In genomic region chr10:72740526-72740925, GRCh38 we compare ENCODE assay signal across 11 cellular contexts. TPM values are rescaled to one million over a fixed set of nuclear protein-coding genes. Genes with fewer than 3 reads are reported as not detected.
DNase-seq lines count a peak whose midpoint lies in the region; ATAC-seq and TF ChIP-seq lines count a peak whose summit lies in the region.
"Had no signal": no experiment of that assay in that cellular context is flagged by ENCODE, and none has a peak within 500 bp of the region (broad histone marks: within the 10 kb centered on the region; RNA-seq: fewer than 3 reads in every experiment).

No MANE protein-coding gene starts in this region.

- no peaks in the 10 kb centered on the region for H3K4me1 Mint-ChIP-seq in CD8-positive, alpha-beta T cell (ENCODE audit: low read depth)

- peaks cover 14 to 35% of the 10 kb centered on the region in 2 donors for H3K4me1 ChIP-seq in ascending aorta
- H3K4me1 ChIP-seq in CD8-positive, alpha-beta T cell (ENCODE audit: insufficient read depth, low read length) = no peaks in the 10 kb centered on the region
- H3K4me1 ChIP-seq in uterus = peaks cover 5 to 7% of the 10 kb centered on the region in 2 donors

- H3K9me3 ChIP-seq in ascending aorta = no peaks in the 10 kb centered on the region
- H3K9me3 ChIP-seq in CD8-positive, alpha-beta T cell (ENCODE audit: low read length) = no peaks in the 10 kb centered on the region
- H3K9me3 ChIP-seq in uterus = no peaks in the 10 kb centered on the region

- no peaks in the 10 kb centered on the region for H3K36me3 Mint-ChIP-seq in CD8-positive, alpha-beta T cell

- DNase-seq in A172 (ENCODE audit: low spot score) (peak; percentile 67), HK-2 (ENCODE audit: unreplicated experiment) (peak; percentile 32), ascending aorta (ENCODE audit: low spot score in 2 of 2) (no peak), iPS-NIHi7 (ENCODE audit: extremely low spot score) (peak; percentile 40), uterus (no peak)
- no peak for DNase-seq in CD8-positive, alpha-beta T cell
- DNase-seq in NK-92 treated with Interleukin-12 subunit alpha and Interleukin-12 subunit beta, amount 100 ng/mL, for 24 hours (lab: John Stamatoyannopoulos, UW) = no peak
- DNase-seq: activated CD4-positive, alpha-beta T cell treated with anti-CD3 and anti-CD28 coated beads, Interleukin-2, amount 50 U/mL, for 48 hours; DMS153; NCI-H2171 had no signal

- POLR2A ChIA-PET in CD8-positive, alpha-beta T cell (lab: Charles Lee) = interaction anchor here (0.7 kb wide), 1 partner anchor 921 kb away, joined by 4 read pairs; no protein-coding TSS in a partner anchor

- TF ChIP-seq POLR2A in uterus (IDR thresholded peaks at IDR 0.05) = no peak

- H3K27me3 Mint-ChIP-seq in CD8-positive, alpha-beta T cell (ENCODE audit: low read depth) = no peaks in the 10 kb centered on the region

- no peak overlapping the region for H3K4me3 ChIP-seq in ascending aorta
- H3K4me3 ChIP-seq in CD8-positive, alpha-beta T cell (ENCODE audit: low read depth, low read length) = no peak overlapping the region
- H3K4me3 ChIP-seq in uterus = no peak overlapping the region

- TF ChIP-seq CTCF in ascending aorta (IDR thresholded peaks at IDR 0.05) = no peak
- no peak for TF ChIP-seq CTCF in CD8-positive, alpha-beta T cell (IDR thresholded peaks at IDR 0.05)
- no peak for TF ChIP-seq CTCF in uterus (IDR thresholded peaks at IDR 0.05)

- H3K27ac Mint-ChIP-seq in CD8-positive, alpha-beta T cell = no peak overlapping the region

- CTCF ChIA-PET in CD8-positive, alpha-beta T cell (lab: Charles Lee) = no interaction called here

- H3K27ac ChIP-seq in ascending aorta (peak overlapping the region; percentile 44 to 59), uterus (no peak overlapping the region)
- H3K27ac ChIP-seq in CD8-positive, alpha-beta T cell (ENCODE audit: low read depth, low read length) = no peak overlapping the region

- H3K4me3 Mint-ChIP-seq in CD8-positive, alpha-beta T cell = no peak overlapping the region

- no peaks in the 10 kb centered on the region for H3K27me3 ChIP-seq in ascending aorta
- H3K27me3 ChIP-seq in CD8-positive, alpha-beta T cell (ENCODE audit: insufficient read depth, low read length) = no peaks in the 10 kb centered on the region
- H3K27me3 ChIP-seq in uterus = no peaks in the 10 kb centered on the region

- intact Hi-C loops in ascending aorta (cut with DNase I) = no loop called here
- intact Hi-C loops in CD8-positive, alpha-beta T cell (cut with DNase I, micrococcal nuclease) = no loop called here
- intact Hi-C loops in uterus (cut with DNase I; ENCODE audit: low total_unique reads) = no loop called here

- no peaks in the 10 kb centered on the region for H3K36me3 ChIP-seq in ascending aorta
- no peaks in the 10 kb centered on the region for H3K36me3 ChIP-seq in CD8-positive, alpha-beta T cell (ENCODE audit: insufficient read depth, low read length)
- no peaks in the 10 kb centered on the region for H3K36me3 ChIP-seq in uterus

- H3K9me3 Mint-ChIP-seq in CD8-positive, alpha-beta T cell = no peaks in the 10 kb centered on the region

- ATAC-seq in CD8-positive, alpha-beta T cell = no peak
- ATAC-seq in HG02884 (IDR thresholded peaks at IDR 0.05; ENCODE audit: unreplicated experiment) = no peak

RNA-seq across cellular contexts. Expression of gene MCU, which starts 48.6 kb away (rescaled TPM):
- 49.7 and 65.2 TPM in 2 replicates for total RNA-seq in A172 (2014; rRNA removed; shearing (Covaris generic))
- total RNA-seq in ascending aorta = 22.0 TPM
- total RNA-seq in CD8-positive, alpha-beta T cell = 1 to 10 TPM; 6.7 to 7.2 TPM
- 10 to 100 TPM; 13.2 to 35.8 (median 24.6) TPM for total RNA-seq in uterus

Comparison
In these comparisons a context has a peak if more than half of its experiments do, and no peak if none do; other contexts are left out.
1. DNase-seq: peak in A172 (single experiment), HK-2 (single experiment) and iPS-NIHi7 (single experiment); none in ascending aorta (0 of 2), CD8-positive, alpha-beta T cell (0 of 7), uterus (0 of 2) and NK-92 treated with Interleukin-12 subunit alpha and Interleukin-12 subunit beta, amount 100 ng/mL, for 24 hours (single experiment).
2. H3K27ac ChIP-seq: peak in ascending aorta (2 of 2); none in CD8-positive, alpha-beta T cell (single experiment) and uterus (0 of 2).